In genomic region chr9:76441551-76442322, GRCh38 we compare ENCODE assay signal across 8 cellular contexts. TPM values are rescaled to one million over a fixed set of nuclear protein-coding genes. Genes with fewer than 3 reads are reported as not detected.
DNase-seq lines count a peak whose midpoint lies in the region; ATAC-seq and TF ChIP-seq lines count a peak whose summit lies in the region.

No MANE protein-coding gene starts in this region.

- no peak for TF ChIP-seq EP300 in tibial nerve (IDR thresholded peaks at IDR 0.05)

- TF ChIP-seq POLR2A in tibial nerve (IDR thresholded peaks at IDR 0.05) = no peak

- no peaks in the 10 kb centered on the region for H3K36me3 ChIP-seq in tibial nerve

- intact Hi-C loops in Right ventricle myocardium inferior (cut with DNase I) = no loop called here

- H3K27me3 ChIP-seq in tibial nerve = no peaks in the 10 kb centered on the region

- no peaks in the 10 kb centered on the region for H3K4me1 ChIP-seq in tibial nerve

- 87 to 90% methylated on average over 10 of the region's 10 CpGs for WGBS in tibial nerve, 2 donors

- peak; percentile 33 for DNase-seq in NCI-H69 (lab: John Stamatoyannopoulos, UW)
- peak; percentile 17 for DNase-seq in iPS-NIHi11 (ENCODE audit: low spot score)
- no peak for DNase-seq in tibial nerve (ENCODE audit: low spot score in 2 of 2)
- DNase-seq in Right ventricle myocardium inferior (ENCODE audit: missing footprints) = no peak
- DNase-seq in OCI-M1 (lab: John Stamatoyannopoulos, UW) = no peak
- no peak for DNase-seq in RPMI8226

- no peak overlapping the region for H3K27ac ChIP-seq in tibial nerve

- no peak for TF ChIP-seq CTCF in tibial nerve (IDR thresholded peaks at IDR 0.05)

- H3K4me3 ChIP-seq in tibial nerve = no peak overlapping the region

- no peaks in the 10 kb centered on the region for H3K9me3 ChIP-seq in tibial nerve

- peak; percentile 60 for ATAC-seq in GM18498 (IDR thresholded peaks at IDR 0.05; ENCODE audit: unreplicated experiment)
- peak; percentile 60 for ATAC-seq in GM21786 (IDR thresholded peaks at IDR 0.05; ENCODE audit: unreplicated experiment)
- ATAC-seq in Right ventricle myocardium inferior = no peak

RNA-seq across cellular contexts. Expression of gene GCNT1, which starts 17.2 kb away (rescaled TPM):
- total RNA-seq in tibial nerve = 1 to 10 TPM; 3.1 to 5.7 (median 4.0) TPM
- total RNA-seq in Right ventricle myocardium inferior = 3.2 TPM

RNA-seq across cellular contexts. Expression of gene RFK, which starts 47.5 kb away (rescaled TPM):
- 10 to 100 TPM in 2 of 4 donors, 1 to 10 TPM in 2; 8.8 to 11.4 (median 9.9) TPM for total RNA-seq in tibial nerve
- 23.9 TPM for total RNA-seq in Right ventricle myocardium inferior

Comparison
In these comparisons a context has a peak if more than half of its experiments do, and no peak if none do; other contexts are left out.
1. DNase-seq: peak in NCI-H69 (single experiment) and iPS-NIHi11 (single experiment); none in tibial nerve (0 of 2), Right ventricle myocardium inferior (single experiment), OCI-M1 (single experiment) and RPMI8226 (single experiment).